1 cellular context compared by ENCODE assay signal in the genomic region with DNA sequence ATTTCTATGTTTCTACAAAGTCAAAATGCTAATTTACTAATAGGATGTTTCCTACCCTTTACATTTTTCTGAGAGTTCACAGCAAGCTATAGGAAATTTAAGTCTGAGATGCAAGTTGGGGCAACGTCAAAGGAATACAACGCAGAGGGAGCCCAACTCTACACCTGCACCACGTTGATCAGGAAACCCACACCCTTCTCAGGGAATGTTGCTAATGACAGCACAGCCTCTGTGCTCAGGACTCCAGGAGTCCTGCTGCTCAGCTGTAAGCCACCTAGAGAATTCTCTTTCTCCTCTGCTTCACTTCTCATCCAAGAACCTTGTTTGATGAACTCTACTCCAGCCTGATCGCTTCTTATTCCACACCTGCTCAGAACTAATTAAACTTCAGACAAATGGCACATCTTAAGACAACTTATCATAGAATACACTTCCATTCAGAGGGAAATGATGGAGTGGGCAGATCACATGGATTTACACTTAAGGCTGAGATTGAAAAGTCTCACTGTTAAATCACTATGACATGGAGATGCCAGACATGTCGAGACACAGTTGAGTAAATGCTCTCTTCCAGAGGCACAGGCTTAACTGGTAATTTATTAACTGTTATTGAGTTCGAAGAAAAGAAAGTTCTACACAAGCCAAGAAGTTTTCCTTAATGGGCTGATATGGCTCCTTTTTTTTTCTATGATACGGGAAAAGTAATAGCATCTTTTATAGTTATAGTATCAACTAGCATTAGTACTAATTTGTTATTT.
TF ChIP-seq lines count a peak whose summit lies in the region.

No MANE protein-coding gene starts in this region.

TF ChIP-seq in GM23338, 12 proteins besides CTCF, POLR2A, EP300 and RAD21 (continued from another document):
- TF ChIP-seq ETS1 (IDR thresholded peaks at IDR 0.05), result no peak
- TF ChIP-seq STAT1 (IDR thresholded peaks at IDR 0.05; ENCODE audit: unreplicated experiment), result no peak
